In the genomic region with DNA sequence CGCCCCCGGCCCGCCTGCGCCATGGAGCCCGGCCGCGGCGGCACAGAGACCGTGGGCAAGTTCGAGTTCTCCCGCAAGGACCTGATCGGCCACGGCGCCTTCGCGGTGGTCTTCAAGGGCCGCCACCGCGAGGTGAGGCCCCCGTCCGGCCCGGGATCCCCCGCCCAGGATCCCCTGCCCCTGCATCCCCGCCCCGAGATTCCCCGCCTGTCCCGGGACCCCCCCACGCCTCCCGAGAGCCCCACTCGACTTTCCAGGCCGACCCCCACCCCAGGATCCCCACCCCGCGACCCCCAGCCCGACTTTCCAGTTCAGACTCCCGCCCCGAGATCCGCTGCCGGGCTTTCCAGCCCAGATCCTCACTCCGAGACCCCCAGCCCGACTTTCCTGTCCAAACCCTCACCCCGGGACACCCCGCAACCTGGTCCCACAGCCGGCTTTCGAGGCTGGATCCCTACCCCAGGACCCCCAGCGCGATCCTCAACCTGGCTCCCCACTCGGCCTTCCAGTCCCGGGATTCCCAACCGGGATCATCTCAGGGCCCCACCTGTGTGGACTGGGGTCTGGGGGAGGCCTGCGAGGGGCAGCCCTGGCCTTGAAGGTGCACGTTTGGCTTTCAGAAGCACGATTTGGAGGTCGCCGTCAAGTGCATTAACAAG, we compare ENCODE assay signal across 9 cellular contexts. TPM values are rescaled to one million over a fixed set of nuclear protein-coding genes. Genes with fewer than 3 reads are reported as not detected.
DNase-seq lines count a peak whose midpoint lies in the region; ATAC-seq, FAIRE-seq and TF ChIP-seq lines count a peak whose summit lies in the region.
"Had no signal": no experiment of that assay in that cellular context is flagged by ENCODE, and none has a peak within 500 bp of the region (broad histone marks: within the 10 kb centered on the region; RNA-seq: fewer than 3 reads in every experiment).

No MANE protein-coding gene starts in this region.

- H3K4me3 ChIP-seq in KMS-11 (IDR thresholded peaks at IDR 0.05; ENCODE audit: insufficient read depth, low read depth, low read length) (no peak overlapping the region), bronchial epithelial cell (ENCODE audit: low read depth, low read length) (peak overlapping the region; percentile 61), right lobe of liver (peak overlapping the region; percentile 62 to 76 (median 67)), tibial nerve (peak overlapping the region; percentile 54 to 90 (median 68))

- intact Hi-C loops in right lobe of liver (cut with DNase I), result no loop called here

- no peak for TF ChIP-seq POLR2A in right lobe of liver (IDR thresholded peaks at IDR 0.05)
- no peak for TF ChIP-seq POLR2A in tibial nerve (IDR thresholded peaks at IDR 0.05)

- no peak overlapping the region for H2AFZ ChIP-seq in KMS-11 (ENCODE audit: low read depth)

- H3K79me2 ChIP-seq in KMS-11 (ENCODE audit: insufficient read depth, low read depth), result no peaks in the 10 kb centered on the region

- under 1% methylated on average over 23 of the region's 54 CpGs for WGBS in right lobe of liver (ENCODE audit: insufficient coverage, low coverage, low lambda C conversion rate, missing lambda C conversion rate)
- 2% methylated on average over 15 to 17 of the region's 54 CpGs for WGBS in tibial nerve, 2 donors

- H3K4me1 ChIP-seq in KMS-11 (ENCODE audit: low read depth, poor library complexity, severe bottlenecking) (peaks cover 7% of the 10 kb centered on the region), right lobe of liver (peaks cover 0 to 11% (median 4%) of the 10 kb centered on the region in 4 donors), tibial nerve (peaks cover 0 to 40% (median 12%) of the 10 kb centered on the region in 4 donors)

- H3K9ac ChIP-seq in KMS-11, result no peak overlapping the region; the same call in 1 of the 2 replicates

- TF ChIP-seq CTCF in GM13977 (IDR thresholded peaks at IDR 0.05; ENCODE audit: extremely low read depth, insufficient read depth, missing control alignments), result no peak
- TF ChIP-seq CTCF in KMS-11 (conservative IDR thresholded peaks at IDR 0.05; ENCODE audit: low read depth, low read length), result no peak
- no peak for TF ChIP-seq CTCF in bronchial epithelial cell (IDR thresholded peaks at IDR 0.05; ENCODE audit: insufficient read depth, low read length, severe bottlenecking)
- no peak for TF ChIP-seq CTCF in right lobe of liver (IDR thresholded peaks at IDR 0.05)
- no peak for TF ChIP-seq CTCF in tibial nerve (IDR thresholded peaks at IDR 0.05)

- in situ Hi-C loops in GM13977 (cut with MboI; ENCODE audit: low pct_unique_long_range_greater_than_20kb, low sequenced_read_pairs, unreplicated experiment), result no loop called here

- H3K27ac ChIP-seq in KMS-11 (peak overlapping the region; percentile 76; the same call in 1 of the 2 replicates), right lobe of liver (peak overlapping the region; percentile 95 to 100 (median 100)), tibial nerve (peak overlapping the region; percentile 93 to 98 (median 98))

- DNase-seq in GM13977 (ENCODE audit: low spot score), result peak; percentile 64
- no peak for DNase-seq in bronchial epithelial cell (ENCODE audit: low read depth)
- DNase-seq in right lobe of liver, result peak in 1 of 3 donors; percentile 66
- DNase-seq in tibial nerve (ENCODE audit: low spot score in 2 of 2), result no peak
- no peak for DNase-seq in NK-92 treated with Interleukin-12 subunit alpha and Interleukin-12 subunit beta, amount 100 ng/mL, for 24 hours (lab: John Stamatoyannopoulos, UW)
- DNase-seq in effector CD8-positive, alpha-beta T cell (lab: John Stamatoyannopoulos, UW), result no peak

- H3K4me2 ChIP-seq in KMS-11, result peak overlapping the region; percentile 41

- H4K20me1 ChIP-seq in KMS-11 (ENCODE audit: insufficient read depth), result no peaks in the 10 kb centered on the region

- FAIRE-seq in bronchial epithelial cell (lab: Jason Lieb, UNC), result no peak
- FAIRE-seq: TTC549 had no signal

- H3K9me3 ChIP-seq in right lobe of liver (no peaks in the 10 kb centered on the region), tibial nerve (no peaks in the 10 kb centered on the region)

- ATAC-seq in right lobe of liver (no peak), GM21528 (IDR thresholded peaks at IDR 0.05; ENCODE audit: low FRiP score, unreplicated experiment) (no peak)

- H3K27me3 ChIP-seq in KMS-11 (ENCODE audit: insufficient read depth, low read depth) (no peaks in the 10 kb centered on the region), bronchial epithelial cell (ENCODE audit: control insufficient read depth, insufficient read depth, low read length) (no peaks in the 10 kb centered on the region), right lobe of liver (no peaks in the 10 kb centered on the region), tibial nerve (no peaks in the 10 kb centered on the region)

- no peaks in the 10 kb centered on the region for H3K36me3 ChIP-seq in KMS-11 (ENCODE audit: insufficient read depth)
- H3K36me3 ChIP-seq in bronchial epithelial cell (ENCODE audit: control insufficient read depth, insufficient read depth, low read length), result peaks cover 7% of the 10 kb centered on the region
- H3K36me3 ChIP-seq in right lobe of liver, result no peaks in the 10 kb centered on the region
- H3K36me3 ChIP-seq in tibial nerve, result peaks cover 0 to 28% (median 0%) of the 10 kb centered on the region in 3 donors

- no peak for TF ChIP-seq EP300 in tibial nerve (IDR thresholded peaks at IDR 0.05)

RNA-seq across cellular contexts. Expression of gene ULK1, which starts 0.7 kb away (rescaled TPM):
- total RNA-seq in bronchial epithelial cell (3.2 and 11.3 TPM in 2 replicates), right lobe of liver (10 to 100 TPM; 14.5 to 39.0 (median 20.5) TPM), tibial nerve (10 to 100 TPM; 19.9 to 52.2 (median 38.0) TPM)

RNA-seq across cellular contexts. Expression of gene PUS1, which starts 34.0 kb away (rescaled TPM):
- total RNA-seq in bronchial epithelial cell (14.7 and 22.9 TPM in 2 replicates), right lobe of liver (10 to 100 TPM; 14.7 to 23.1 (median 17.7) TPM), tibial nerve (10 to 100 TPM in 3 of 4 donors, 1 to 10 TPM in 1; 8.3 to 44.1 (median 15.6) TPM)

RNA-seq across cellular contexts. Expression of gene EP400, which starts 54.6 kb away (rescaled TPM):
- total RNA-seq in bronchial epithelial cell (5.8 and 6.7 TPM in 2 replicates), right lobe of liver (10 to 100 TPM; 10.9 to 16.3 (median 13.3) TPM), tibial nerve (10 to 100 TPM; 27.8 to 41.4 (median 32.2) TPM)
